14 cellular contexts compared by ENCODE assay signal in genomic region chr2:23498941-23499340, GRCh38.
A peak's percentile ranks its signal among the peaks of the same experiment; 100 is the strongest.
DNase-seq lines count a peak whose midpoint lies in the region; ATAC-seq lines count a peak whose summit lies in the region.
"Had no signal": no experiment of that assay in that cellular context is flagged by ENCODE, and none has a peak within 500 bp of the region (broad histone marks: within the 10 kb centered on the region; RNA-seq: fewer than 3 reads in every experiment).

No MANE protein-coding gene starts in this region.

- H3K36me3 Mint-ChIP-seq in activated CD8-positive, alpha-beta memory T cell treated with anti-CD3 and anti-CD28 coated beads, Interleukin-2, amount 10 ng/mL, durations not matched to agents 7 days and 5 days: no peaks in the 10 kb centered on the region

- peaks cover 21% of the 10 kb centered on the region for H3K4me1 Mint-ChIP-seq in activated CD8-positive, alpha-beta memory T cell treated with anti-CD3 and anti-CD28 coated beads, Interleukin-2, amount 10 ng/mL, durations not matched to agents 7 days and 5 days

- no peak overlapping the region for H3K27ac Mint-ChIP-seq in activated CD8-positive, alpha-beta memory T cell treated with anti-CD3 and anti-CD28 coated beads, Interleukin-2, amount 10 ng/mL, durations not matched to agents 7 days and 5 days
- H3K27ac Mint-ChIP-seq: activated naive CD4-positive, alpha-beta T cell treated with anti-CD3 and anti-CD28 coated beads for 36 hours had no signal

- CTCF ChIA-PET in activated CD8-positive, alpha-beta memory T cell treated with anti-CD3 and anti-CD28 coated beads, Interleukin-2, amount 10 ng/mL, durations not matched to agents 7 days and 5 days (lab: Charles Lee): no interaction called here

- H3K9me3 Mint-ChIP-seq in activated CD8-positive, alpha-beta memory T cell treated with anti-CD3 and anti-CD28 coated beads, Interleukin-2, amount 10 ng/mL, durations not matched to agents 7 days and 5 days (ENCODE audit: low read depth): no peaks in the 10 kb centered on the region
- H3K9me3 Mint-ChIP-seq: activated naive CD4-positive, alpha-beta T cell treated with anti-CD3 and anti-CD28 coated beads for 36 hours had no signal

- DNase-seq in AG20443 (ENCODE audit: low spot score) (peak; percentile 60), RPMI7951 (ENCODE audit: low read depth) (peak; percentile 11), fibroblast of gingiva (ENCODE audit: low read depth) (peak; percentile 53), sciatic nerve (ENCODE audit: low spot score) (no peak), medulla oblongata (ENCODE audit: extremely low spot score) (no peak)
- no peak for DNase-seq in activated CD8-positive, alpha-beta memory T cell treated with anti-CD3 and anti-CD28 coated beads, Interleukin-2, amount 10 ng/mL, durations not matched to agents 7 days and 5 days
- DNase-seq in stimulated activated CD4-positive, alpha-beta T cell treated with anti-CD3 and anti-CD28 coated beads, Interleukin-4, amount 100 ng/mL, for 24 hours: no peak
- DNase-seq: activated naive CD4-positive, alpha-beta T cell treated with anti-CD3 and anti-CD28 coated beads for 36 hours; brain microvascular endothelial cell; GDM1; kidney glomerular epithelial cell; NCI-H1694 treated with DMSO at 0.1 percent for 48 hours; SW 1271 had no signal

- peaks cover 50% of the 10 kb centered on the region for H3K27me3 Mint-ChIP-seq in activated CD8-positive, alpha-beta memory T cell treated with anti-CD3 and anti-CD28 coated beads, Interleukin-2, amount 10 ng/mL, durations not matched to agents 7 days and 5 days

- intact Hi-C loops in sciatic nerve (cut with DNase I): no loop called here

- H3K4me3 Mint-ChIP-seq in activated CD8-positive, alpha-beta memory T cell treated with anti-CD3 and anti-CD28 coated beads, Interleukin-2, amount 10 ng/mL, durations not matched to agents 7 days and 5 days: no peak overlapping the region
- H3K4me3 Mint-ChIP-seq: activated naive CD4-positive, alpha-beta T cell treated with anti-CD3 and anti-CD28 coated beads for 36 hours had no signal

- ATAC-seq in sciatic nerve (peak; percentile 57), GM19452 (IDR thresholded peaks at IDR 0.05; ENCODE audit: unreplicated experiment) (no peak)
- no peak for ATAC-seq in activated CD8-positive, alpha-beta memory T cell treated with anti-CD3 and anti-CD28 coated beads, Interleukin-2, amount 10 ng/mL, durations not matched to agents 7 days and 5 days

Comparison
In these comparisons a context has a peak if more than half of its experiments do, and no peak if none do; other contexts are left out.
1. DNase-seq: peak in AG20443 (single experiment), RPMI7951 (single experiment) and fibroblast of gingiva (single experiment); none in sciatic nerve (single experiment), activated CD8-positive, alpha-beta memory T cell treated with anti-CD3 and anti-CD28 coated beads, Interleukin-2, amount 10 ng/mL, durations not matched to agents 7 days and 5 days (single experiment), medulla oblongata (single experiment) and stimulated activated CD4-positive, alpha-beta T cell treated with anti-CD3 and anti-CD28 coated beads, Interleukin-4, amount 100 ng/mL, for 24 hours (single experiment).